Comparison of ENCODE assay signal across 9 cellular contexts in genomic region chr15:57537072-57537471, GRCh38. TPM values are rescaled to one million over a fixed set of nuclear protein-coding genes. Genes with fewer than 3 reads are reported as not detected.
A peak's percentile ranks its signal among the peaks of the same experiment; 100 is the strongest.
DNase-seq lines count a peak whose midpoint lies in the region; ATAC-seq and TF ChIP-seq lines count a peak whose summit lies in the region.
"Had no signal": no experiment of that assay in that cellular context is flagged by ENCODE, and none has a peak within 500 bp of the region (broad histone marks: within the 10 kb centered on the region; RNA-seq: fewer than 3 reads in every experiment).

No MANE protein-coding gene starts in this region.

- H3K4me1 ChIP-seq in GM23248 (ENCODE audit: insufficient read depth) (peaks cover 14% of the 10 kb centered on the region), fibroblast of lung (ENCODE audit: control insufficient read depth, extremely low read depth, insufficient read depth, low read length) (no peaks in the 10 kb centered on the region), skeletal muscle satellite cell (ENCODE audit: control insufficient read depth, insufficient read depth, low read length) (peaks cover 16% of the 10 kb centered on the region)

- 21 to 27% methylated on average over 7 of the region's 7 CpGs for WGBS in GM23248 (ENCODE audit: low coverage in 1 of 2, low lambda C conversion rate in 2 of 2, missing lambda C conversion rate in 2 of 2), 2 experiments

- no peak for ATAC-seq in HG03432 (IDR thresholded peaks at IDR 0.05; ENCODE audit: unreplicated experiment)
- ATAC-seq: activated CD4-positive, CD25-positive, alpha-beta regulatory T cell treated with anti-CD3 and anti-CD28 coated beads, Interleukin-2, amount 50 U/mL, for 24 hours had no signal

- H3K9me3 ChIP-seq in GM23248 (ENCODE audit: low read depth) = no peaks in the 10 kb centered on the region
- no peaks in the 10 kb centered on the region for H3K9me3 ChIP-seq in fibroblast of lung (ENCODE audit: control insufficient read depth, insufficient read depth, low read depth, low read length)
- H3K9me3 ChIP-seq in skeletal muscle satellite cell (replicated peaks; ENCODE audit: low read length) = no peaks in the 10 kb centered on the region

- H3K4me2 ChIP-seq in GM23248 (ENCODE audit: unreplicated experiment) (peak overlapping the region; percentile 36), fibroblast of lung (ENCODE audit: extremely low read depth, insufficient read depth, low read length) (no peak overlapping the region), skeletal muscle satellite cell (ENCODE audit: low read length) (peak overlapping the region; percentile 23)

- H3K27me3 ChIP-seq in GM23248 (replicated peaks; ENCODE audit: insufficient read depth) (no peaks in the 10 kb centered on the region), fibroblast of lung (ENCODE audit: control insufficient read depth, insufficient read depth, low read length) (no peaks in the 10 kb centered on the region), skeletal muscle satellite cell (ENCODE audit: control insufficient read depth, insufficient read depth, low read length) (peaks cover 10% of the 10 kb centered on the region)

- DNase-seq in GM23248 (peak; percentile 95), NCI-H524 (lab: John Stamatoyannopoulos, UW) (peak; percentile 91 to 94), fibroblast of lung (ENCODE audit: low read depth in 2 of 2) (peak; percentile 46 to 82), GM13977 (ENCODE audit: low spot score) (no peak), NCI-H1048 (lab: John Stamatoyannopoulos, UW) (no peak), activated gamma-delta T cell treated with Interleukin-2 at 50 U/mL for 16 hours (no peak)

- H4K20me1 ChIP-seq in GM23248 (ENCODE audit: insufficient read depth) (no peaks in the 10 kb centered on the region), fibroblast of lung (ENCODE audit: control insufficient read depth, extremely low read depth, insufficient read depth, low read length) (no peaks in the 10 kb centered on the region)

- TF ChIP-seq CTCF in fibroblast of lung (conservative IDR thresholded peaks at IDR 0.05 in 1 of 2, IDR thresholded peaks at IDR 0.05 in 1 of 2; ENCODE audit: low read depth in 1 of 2, low read length in 2 of 2) (no peak), GM13977 (IDR thresholded peaks at IDR 0.05; ENCODE audit: extremely low read depth, insufficient read depth, missing control alignments) (no peak)

- no peaks in the 10 kb centered on the region for H3K36me3 ChIP-seq in GM23248 (ENCODE audit: low read depth)
- no peaks in the 10 kb centered on the region for H3K36me3 ChIP-seq in fibroblast of lung (ENCODE audit: control insufficient read depth, insufficient read depth, low read length)
- H3K36me3 ChIP-seq in skeletal muscle satellite cell (ENCODE audit: insufficient read depth, low read length) = no peaks in the 10 kb centered on the region

- no peaks in the 10 kb centered on the region for H3F3A ChIP-seq in GM23248 (ENCODE audit: insufficient read depth)

- H3K4me3 ChIP-seq in GM23248 (0 out of 2 replicates have a peak overlapping the region, but pooled peaks have one; percentile 2), fibroblast of lung (replicated peaks in 1 of 4; ENCODE audit: control extremely low read depth in 1 of 4, insufficient read depth in 1 of 4, low read depth in 3 of 4, low read length in 4 of 4) (no peak overlapping the region), skeletal muscle satellite cell (ENCODE audit: low read length) (no peak overlapping the region)

- H3K27ac ChIP-seq in GM23248 (peak overlapping the region; percentile 44), fibroblast of lung (ENCODE audit: insufficient read depth, low read length) (no peak overlapping the region)

- no peaks in the 10 kb centered on the region for H3K79me2 ChIP-seq in GM23248 (ENCODE audit: insufficient read depth)
- no peaks in the 10 kb centered on the region for H3K79me2 ChIP-seq in fibroblast of lung (ENCODE audit: control insufficient read depth, insufficient read depth, low read length)

- in situ Hi-C loops in GM23248 (cut with MboI) (loop anchor here (25.0 kb wide), 1 partner anchor 1050 kb away; no protein-coding TSS in a partner anchor), GM13977 (cut with MboI; ENCODE audit: low pct_unique_long_range_greater_than_20kb, low sequenced_read_pairs, unreplicated experiment) (loop anchor here (10.0 to 25.0 kb wide), 3 partner anchors 192 to 1050 kb away; no protein-coding TSS in a partner anchor)

- H2AFZ ChIP-seq in GM23248 (peak overlapping the region; percentile 17; the same call in 1 of the 2 replicates), fibroblast of lung (ENCODE audit: low read length) (no peak overlapping the region)

- peak overlapping the region; percentile 14; the same call in 1 of the 2 replicates for H3K9ac ChIP-seq in GM23248
- H3K9ac ChIP-seq in fibroblast of lung (ENCODE audit: insufficient read depth, low read length) = no peak overlapping the region
- no peak overlapping the region for H3K9ac ChIP-seq in skeletal muscle satellite cell (ENCODE audit: low read depth, low read length)

- no peaks in the 10 kb centered on the region for H3K9me2 ChIP-seq in GM23248 (ENCODE audit: insufficient read depth)

RNA-seq across cellular contexts. Expression of gene MYZAP, which starts 54.6 kb away (rescaled TPM):
- total RNA-seq in GM23248 (2014; rRNA removed; shearing (Covaris generic)) = not detected in 2 replicates
- polyA plus RNA-seq in GM23248 (2016; fragmentation: Nextera tagmentation; extraction: Ambion mirVana) (0.11 and 0.13 TPM in 2 replicates), fibroblast of lung (0.08 TPM in 1 of 2 replicates, not detected in the other)
- 0.17 TPM in 1 of 2 replicates, not detected in the other for total RNA-seq in fibroblast of lung
- polyA plus RNA-seq in fibroblast of lung (2012) = not detected in 2 replicates
- not detected in 2 replicates for polyA minus RNA-seq in fibroblast of lung (ENCODE audit: low replicate concordance)
- total RNA-seq in skeletal muscle satellite cell (2012; rRNA removed) = not detected in 2 replicates

Comparison
In these comparisons a context has a peak if more than half of its experiments do, and no peak if none do; other contexts are left out.
1. DNase-seq: peak in GM23248 (single experiment), NCI-H524 (2 of 2) and fibroblast of lung (2 of 2); none in GM13977 (single experiment), NCI-H1048 (single experiment) and activated gamma-delta T cell treated with Interleukin-2 at 50 U/mL for 16 hours (single experiment).